1 cellular context compared by ENCODE assay signal in genomic region chr16:68448360-68448970, GRCh38.
TF ChIP-seq lines count a peak whose summit lies in the region.

SMPD3 (minus strand) TSS chr16:68448508; CDS start chr16:68372181, 76,327 bp downstream.

TF ChIP-seq in HepG2, 621 proteins besides CTCF, POLR2A, EP300 and RAD21 (continued from another document and continues in another):
- TF ChIP-seq, protein P1, sequence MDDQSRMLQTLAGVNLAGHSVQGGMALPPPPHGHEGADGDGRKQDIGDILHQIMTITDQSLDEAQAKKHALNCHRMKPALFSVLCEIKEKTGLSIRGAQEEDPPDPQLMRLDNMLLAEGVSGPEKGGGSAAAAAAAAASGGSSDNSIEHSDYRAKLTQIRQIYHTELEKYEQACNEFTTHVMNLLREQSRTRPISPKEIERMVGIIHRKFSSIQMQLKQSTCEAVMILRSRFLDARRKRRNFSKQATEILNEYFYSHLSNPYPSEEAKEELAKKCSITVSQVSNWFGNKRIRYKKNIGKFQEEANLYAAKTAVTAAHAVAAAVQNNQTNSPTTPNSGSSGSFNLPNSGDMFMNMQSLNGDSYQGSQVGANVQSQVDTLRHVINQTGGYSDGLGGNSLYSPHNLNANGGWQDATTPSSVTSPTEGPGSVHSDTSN (CRISPR knock-in tag; IDR thresholded peaks at IDR 0.05; ENCODE audit: borderline replicate concordance) = 0 out of 2 replicates have a peak, but pooled peaks have one; percentile 74
- TF ChIP-seq BORCS8-MEF2B (CRISPR knock-in tag; IDR thresholded peaks at IDR 0.05) (peak; percentile 91), HIVEP1 (CRISPR knock-in tag; IDR thresholded peaks at IDR 0.05) (no peak), NR3C1 (CRISPR knock-in tag; IDR thresholded peaks at IDR 0.05) (no peak), IKZF5 (CRISPR knock-in tag; IDR thresholded peaks at IDR 0.05) (peak; percentile 87), GATAD2A (CRISPR knock-in tag; IDR thresholded peaks at IDR 0.05) (peak; percentile 69), ZNF710 (CRISPR knock-in tag; IDR thresholded peaks at IDR 0.05; ENCODE audit: borderline replicate concordance) (no peak), ZNF224 (CRISPR knock-in tag; IDR thresholded peaks at IDR 0.05) (no peak), REST (IDR thresholded peaks at IDR 0.05; ENCODE audit: borderline replicate concordance in 1 of 2, low read depth in 1 of 2, low read length in 2 of 2) (peak; percentile 64 to 95), RFXANK (CRISPR knock-in tag; IDR thresholded peaks at IDR 0.05) (no peak), ADNP (CRISPR knock-in tag; IDR thresholded peaks at IDR 0.05) (no peak), ZNF317 (CRISPR knock-in tag; IDR thresholded peaks at IDR 0.05) (no peak), ZNF510 (CRISPR knock-in tag; IDR thresholded peaks at IDR 0.05; ENCODE audit: low read depth) (peak; percentile 91), SALL2 (CRISPR knock-in tag; IDR thresholded peaks at IDR 0.05) (peak; percentile 96), PAF1 (CRISPR knock-in tag; IDR thresholded peaks at IDR 0.05) (no peak), ZNF235 (CRISPR knock-in tag; IDR thresholded peaks at IDR 0.05; ENCODE audit: borderline replicate concordance) (no peak), TBL1XR1 (IDR thresholded peaks at IDR 0.05; ENCODE audit: borderline replicate concordance, low read length, partially characterized antibody) (peak; percentile 67), WIZ (CRISPR knock-in tag; IDR thresholded peaks at IDR 0.05) (peak; percentile 98), ZSCAN22 (CRISPR knock-in tag; IDR thresholded peaks at IDR 0.05) (peak; percentile 80; the same call in 1 of the 2 replicates), HES4 (CRISPR knock-in tag; IDR thresholded peaks at IDR 0.05; ENCODE audit: borderline replicate concordance) (peak; percentile 66), MTERF4 (CRISPR knock-in tag; IDR thresholded peaks at IDR 0.05) (no peak), ZNF580 (CRISPR knock-in tag; IDR thresholded peaks at IDR 0.05; ENCODE audit: borderline replicate concordance, low read depth) (peak; percentile 93; the same call in 1 of the 2 replicates), ZNF160 (CRISPR knock-in tag; IDR thresholded peaks at IDR 0.05) (peak; percentile 78; the same call in 1 of the 2 replicates), DMAP1 (CRISPR knock-in tag; IDR thresholded peaks at IDR 0.05) (0 out of 2 replicates have a peak, but pooled peaks have one; percentile 29), NKX3-1 (CRISPR knock-in tag; IDR thresholded peaks at IDR 0.05) (peak; percentile 82), IKZF1 (IDR thresholded peaks at IDR 0.05) (no peak), PTBP1 (IDR thresholded peaks at IDR 0.05; ENCODE audit: low read depth, low read length, poor library complexity, severe bottlenecking) (no peak), PCBP1 (IDR thresholded peaks at IDR 0.05; ENCODE audit: borderline replicate concordance, low read depth, low read length) (no peak), ZNF180 (CRISPR knock-in tag; IDR thresholded peaks at IDR 0.05; ENCODE audit: borderline replicate concordance, low read depth) (peak; percentile 55; the same call in 1 of the 2 replicates), ATRX (CRISPR knock-in tag; IDR thresholded peaks at IDR 0.05; ENCODE audit: borderline replicate concordance) (no peak), ZC3H13 (CRISPR knock-in tag; IDR thresholded peaks at IDR 0.05) (no peak), SP2 (CRISPR knock-in tag; IDR thresholded peaks at IDR 0.05) (peak; percentile 79), DR1 (CRISPR knock-in tag; IDR thresholded peaks at IDR 0.05) (peak; percentile 56; the same call in 1 of the 2 replicates), HCFC1 (IDR thresholded peaks at IDR 0.05; ENCODE audit: low read depth, low read length) (peak; percentile 97), ZNF660 (CRISPR knock-in tag; IDR thresholded peaks at IDR 0.05; ENCODE audit: borderline replicate concordance, low read depth) (no peak), ELK4 (CRISPR knock-in tag; IDR thresholded peaks at IDR 0.05; ENCODE audit: borderline replicate concordance) (peak; percentile 80; the same call in 1 of the 2 replicates), MLLT10 (CRISPR knock-in tag; IDR thresholded peaks at IDR 0.05) (no peak), TBX2 (CRISPR knock-in tag; IDR thresholded peaks at IDR 0.05; ENCODE audit: borderline replicate concordance) (no peak; the same call in 1 of the 2 replicates), ZNF20 (CRISPR knock-in tag; IDR thresholded peaks at IDR 0.05) (no peak), ZNF3 (CRISPR knock-in tag; IDR thresholded peaks at IDR 0.05) (no peak), ZNF335 (CRISPR knock-in tag; IDR thresholded peaks at IDR 0.05) (0 out of 2 replicates have a peak, but pooled peaks have one; percentile 49)
- TF ChIP-seq, protein P2, sequence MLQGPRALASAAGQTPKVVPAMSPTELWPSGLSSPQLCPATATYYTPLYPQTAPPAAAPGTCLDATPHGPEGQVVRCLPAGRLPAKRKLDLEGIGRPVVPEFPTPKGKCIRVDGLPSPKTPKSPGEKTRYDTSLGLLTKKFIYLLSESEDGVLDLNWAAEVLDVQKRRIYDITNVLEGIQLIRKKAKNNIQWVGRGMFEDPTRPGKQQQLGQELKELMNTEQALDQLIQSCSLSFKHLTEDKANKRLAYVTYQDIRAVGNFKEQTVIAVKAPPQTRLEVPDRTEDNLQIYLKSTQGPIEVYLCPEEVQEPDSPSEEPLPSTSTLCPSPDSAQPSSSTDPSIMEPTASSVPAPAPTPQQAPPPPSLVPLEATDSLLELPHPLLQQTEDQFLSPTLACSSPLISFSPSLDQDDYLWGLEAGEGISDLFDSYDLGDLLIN (CRISPR knock-in tag; IDR thresholded peaks at IDR 0.05; ENCODE audit: borderline replicate concordance) = peak; percentile 85
- TF ChIP-seq, protein P3, sequence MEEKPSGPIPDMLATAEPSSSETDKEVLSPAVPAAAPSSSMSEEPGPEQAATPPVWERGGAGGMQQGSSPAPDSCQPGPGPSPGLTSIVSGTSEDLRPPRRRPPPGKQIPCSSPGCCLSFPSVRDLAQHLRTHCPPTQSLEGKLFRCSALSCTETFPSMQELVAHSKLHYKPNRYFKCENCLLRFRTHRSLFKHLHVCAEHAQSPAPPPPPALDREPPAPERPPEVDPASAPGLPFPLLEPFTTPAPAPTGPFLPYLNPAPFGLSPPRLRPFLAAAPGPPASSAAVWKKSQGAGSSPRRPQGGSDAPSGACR (CRISPR knock-in tag; IDR thresholded peaks at IDR 0.05) = no peak
- TF ChIP-seq, protein P4, sequence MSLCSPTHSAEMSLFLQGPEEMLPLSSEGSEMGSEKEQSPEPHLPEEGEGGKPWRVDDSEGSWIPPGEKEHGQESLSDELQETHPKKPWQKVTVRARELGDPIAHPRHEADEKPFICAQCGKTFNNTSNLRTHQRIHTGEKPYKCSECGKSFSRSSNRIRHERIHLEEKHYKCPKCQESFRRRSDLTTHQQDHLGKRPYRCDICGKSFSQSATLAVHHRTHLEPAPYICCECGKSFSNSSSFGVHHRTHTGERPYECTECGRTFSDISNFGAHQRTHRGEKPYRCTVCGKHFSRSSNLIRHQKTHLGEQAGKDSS (CRISPR knock-in tag; IDR thresholded peaks at IDR 0.05; ENCODE audit: borderline replicate concordance, low read depth) = peak; percentile 34; the same call in 1 of the 2 replicates
